ENCODE assay signal across 18 cellular contexts in genomic region chr13:110157718-110158117, GRCh38.
"Had no signal": no experiment of that assay in that cellular context is flagged by ENCODE, and none has a peak within 500 bp of the region (broad histone marks: within the 10 kb centered on the region; RNA-seq: fewer than 3 reads in every experiment).

No MANE protein-coding gene starts in this region.

- H3K9me3 ChIP-seq: thoracic aorta, upper lobe of right lung had no signal

- H3K4me3 ChIP-seq: thoracic aorta, upper lobe of right lung had no signal

- H3K27me3 ChIP-seq: upper lobe of right lung had no signal

- DNase-seq: activated CD4-positive, alpha-beta memory T cell treated with anti-CD3 and anti-CD28 coated beads, Interleukin-2, amount 10 ng/mL, durations not matched to agents 7 days and 5 days; activated CD4-positive, alpha-beta T cell treated with anti-CD3 and anti-CD28 coated beads for 48 hours; activated CD4-positive, CD25-positive, alpha-beta regulatory T cell; activated naive CD4-positive, alpha-beta T cell; activated naive CD8-positive, alpha-beta T cell treated with anti-CD3 and anti-CD28 coated beads for 36 hours; activated T-cell treated with anti-CD3 and anti-CD28 coated beads, Interleukin-2, amount 50 U/mL, for 1 hour; amniotic stem cell; caudate nucleus; hippocampal formation; left colon; stimulated activated CD4-positive, alpha-beta T cell treated with anti-CD3 and anti-CD28 coated beads, Interleukin-2, amount 100 ng/mL, for 48 hours; stimulated activated naive CD8-positive, alpha-beta T cell treated with anti-CD3 and anti-CD28 coated beads, Interleukin-15, amount 100 ng/mL, for 72 hours; T-helper 9 cell; upper lobe of right lung had no signal

- H3K27ac ChIP-seq: upper lobe of right lung had no signal

- ATAC-seq: activated T-helper 17 cell treated with anti-CD3 and anti-CD28 coated beads, Interleukin-2, amount 50 U/mL, for 72 hours; esophagus mucosa; left colon; natural killer cell treated with Interleukin-12 subunit alpha and Interleukin-12 subunit beta and Interleukin-15 and Interleukin-18, amount 100 ng/mL, for 72 hours; stimulated activated naive CD8-positive, alpha-beta T cell treated with anti-CD3 and anti-CD28 coated beads, Interleukin-15, amount 100 ng/mL, for 72 hours; upper lobe of right lung had no signal
